In genomic region chr10:127254276-127254675, GRCh38 we compare ENCODE assay signal across 23 cellular contexts. TPM values are rescaled to one million over a fixed set of nuclear protein-coding genes. Genes with fewer than 3 reads are reported as not detected.
A peak's percentile ranks its signal among the peaks of the same experiment; 100 is the strongest.
DNase-seq lines count a peak whose midpoint lies in the region; ATAC-seq and TF ChIP-seq lines count a peak whose summit lies in the region.
"Had no signal": no experiment of that assay in that cellular context is flagged by ENCODE, and none has a peak within 500 bp of the region (broad histone marks: within the 10 kb centered on the region; RNA-seq: fewer than 3 reads in every experiment).

No MANE protein-coding gene starts in this region.

- no peak overlapping the region for H2BK15ac ChIP-seq in mesendoderm (replicated peaks; ENCODE audit: low read depth)

- H4K5ac ChIP-seq in mesendoderm (ENCODE audit: low read length) = no peak overlapping the region

- H3K79me1 ChIP-seq in mesendoderm (ENCODE audit: low read length) = no peaks in the 10 kb centered on the region

- H3K4me2 ChIP-seq in mesendoderm (ENCODE audit: low read length) = no peak overlapping the region

- no peak overlapping the region for H2BK5ac ChIP-seq in mesendoderm (ENCODE audit: low read length)

- H4K8ac ChIP-seq in mesendoderm (ENCODE audit: low read depth, low read length) = no peak overlapping the region

- H3K4me1 ChIP-seq in mesendoderm (ENCODE audit: control insufficient read depth, low read depth, low read length) = no peaks in the 10 kb centered on the region
- H3K4me1 ChIP-seq: Caco-2, lower lobe of right lung, transverse colon had no signal

- WGBS in mesendoderm (ENCODE audit: extremely low coverage, insufficient coverage, low lambda C conversion rate) = no CpG with 5 or more reads among the region's 3 CpGs

- no peak overlapping the region for H3K18ac ChIP-seq in mesendoderm (ENCODE audit: low read length)

- H3K36me3 ChIP-seq in mesendoderm (ENCODE audit: control insufficient read depth, insufficient read depth, low read length) = no peaks in the 10 kb centered on the region
- H3K36me3 ChIP-seq: ovary, transverse colon had no signal

- no peaks in the 10 kb centered on the region for H3K27me3 ChIP-seq in mesendoderm (ENCODE audit: insufficient read depth, low read length, poor library complexity)
- H3K27me3 ChIP-seq: ovary, transverse colon had no signal

- no peak overlapping the region for H2BK120ac ChIP-seq in mesendoderm (ENCODE audit: low read depth, low read length)

- H2AK5ac ChIP-seq in mesendoderm (ENCODE audit: low read length) = no peak overlapping the region

- no peaks in the 10 kb centered on the region for H3K79me2 ChIP-seq in mesendoderm (ENCODE audit: control insufficient read depth, insufficient read depth, low read length)

- H3K27ac ChIP-seq in mesendoderm (ENCODE audit: low read depth, low read length) = no peak overlapping the region
- H3K27ac ChIP-seq: lower lobe of right lung, ovary, transverse colon had no signal

- TF ChIP-seq CTCF in cardiac fibroblast (IDR thresholded peaks at IDR 0.05; ENCODE audit: low read depth, low read length) = no peak

- H3K56ac ChIP-seq in mesendoderm (ENCODE audit: low read length) = no peak overlapping the region

- ATAC-seq in GM21447 (IDR thresholded peaks at IDR 0.05; ENCODE audit: unreplicated experiment) = no peak
- ATAC-seq in GM18861 (IDR thresholded peaks at IDR 0.05; ENCODE audit: unreplicated experiment) = no peak
- ATAC-seq: lower lobe of right lung, right cardiac atrium, SK-N-SH treated with all-trans-retinoic acid at 6 μM for 48 hours had no signal

- DNase-seq in CD1c-positive myeloid dendritic cell (ENCODE audit: extremely low spot score) (peak; percentile 6), HT1080 (ENCODE audit: low read depth) (peak; percentile 23), cardiac fibroblast (ENCODE audit: low read depth in 2 of 2) (peak; percentile 39 to 58), mesendoderm (peak; percentile 44), SW480 (ENCODE audit: low spot score) (no peak)
- DNase-seq: activated CD4-positive, alpha-beta T cell treated with anti-CD3 and anti-CD28 coated beads, Interleukin-2, amount 50 U/mL, for 1 hour; activated naive CD4-positive, alpha-beta T cell treated with Interleukin-2 at 50 U/mL for 16 hours; aorta; Caco-2; cerebellar nuclear complex; EL; endodermal cell; islet precursor cell; lower lobe of right lung; NCI-H2227 treated with DMSO at 0.1 percent for 48 hours; ovary; right cardiac atrium; stimulated activated naive CD4-positive, alpha-beta T cell; transverse colon had no signal

- H3K4me3 ChIP-seq in cardiac fibroblast (replicated peaks in 1 of 2; ENCODE audit: low read depth in 2 of 2, low read length in 2 of 2) (no peak overlapping the region), mesendoderm (ENCODE audit: low read length) (no peak overlapping the region)
- H3K4me3 ChIP-seq: lower lobe of right lung, ovary, transverse colon had no signal

- H3K4ac ChIP-seq in mesendoderm (ENCODE audit: low read depth, low read length) = no peak overlapping the region

- no peak overlapping the region for H3K9ac ChIP-seq in mesendoderm (ENCODE audit: low read length)

- H3K23ac ChIP-seq in mesendoderm (ENCODE audit: low read length) = no peak overlapping the region

RNA-seq across cellular contexts. Expression of gene INSYN2A, which starts 57.9 kb away (rescaled TPM):
- 0.23 and 0.55 TPM in 2 replicates for total RNA-seq in HT1080 (2014; rRNA removed; shearing (Covaris generic))
- 0.23 and 0.61 TPM in 2 replicates for polyA plus RNA-seq in HT1080 (2015; cell fraction: cytosol; rRNA removed)
- 0.23 and 0.35 TPM in 2 replicates for polyA plus RNA-seq in HT1080 (2015; cell fraction: nucleus; rRNA removed)
- 0.17 TPM for polyA plus RNA-seq in mesendoderm (2013, experiment 1 of 2)
- polyA plus RNA-seq in mesendoderm (2013, experiment 2 of 2) = 0.17 TPM
- total RNA-seq: aorta, Caco-2, lower lobe of right lung, right cardiac atrium, RPMI7951 had no signal
- polyA plus RNA-seq: aorta had no signal
